ENCODE assay signal across 1 cellular context in genomic region chr10:12448340-12448728, GRCh38.
TF ChIP-seq lines count a peak whose summit lies in the region.

No MANE protein-coding gene starts in this region.

TF ChIP-seq in SK-N-SH, 30 proteins besides CTCF, POLR2A, EP300 and RAD21 (continued from another document):
- TF ChIP-seq ZBTB33 (IDR thresholded peaks at IDR 0.05; ENCODE audit: borderline replicate concordance, low read depth) (no peak), JUND (IDR thresholded peaks at IDR 0.05) (no peak), CHD2 (IDR thresholded peaks at IDR 0.05; ENCODE audit: low read length, partially characterized antibody) (no peak), REST (IDR thresholded peaks at IDR 0.05; ENCODE audit: low read depth, low read length) (no peak)
